In the genomic region with DNA sequence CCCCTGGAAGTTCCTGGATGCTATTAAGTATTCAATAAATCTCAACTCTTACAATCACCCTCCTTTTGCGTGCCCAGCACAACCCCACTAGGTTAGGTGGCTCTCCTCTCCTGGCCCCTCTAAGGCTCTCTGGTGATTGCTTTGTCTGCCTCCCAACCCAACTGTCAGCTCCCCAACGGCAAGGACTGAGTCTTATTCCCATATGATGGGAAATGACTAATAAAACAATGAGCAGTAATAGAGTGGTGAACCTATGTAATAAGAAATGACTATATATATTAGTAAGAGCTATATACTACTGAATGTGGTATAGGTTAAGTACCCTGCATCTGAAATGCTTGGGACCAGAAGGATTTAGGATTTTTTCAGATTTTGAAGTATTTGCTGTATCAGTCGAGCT, we compare ENCODE assay signal across 3 cellular contexts.
TF ChIP-seq lines count a peak whose summit lies in the region.

No MANE protein-coding gene starts in this region.

TF ChIP-seq in SK-N-SH, 30 proteins besides CTCF, POLR2A, EP300 and RAD21:
- TF ChIP-seq REST (IDR thresholded peaks at IDR 0.05; ENCODE audit: low read depth, low read length) (no peak), TEAD4 (IDR thresholded peaks at IDR 0.05; ENCODE audit: borderline replicate concordance, insufficient read depth) (no peak)

TF ChIP-seq in SK-N-SH treated with all-trans-retinoic acid at 6 μM for 48 hours, 23 proteins besides CTCF, POLR2A, EP300 and RAD21:
- TF ChIP-seq, protein P1, sequence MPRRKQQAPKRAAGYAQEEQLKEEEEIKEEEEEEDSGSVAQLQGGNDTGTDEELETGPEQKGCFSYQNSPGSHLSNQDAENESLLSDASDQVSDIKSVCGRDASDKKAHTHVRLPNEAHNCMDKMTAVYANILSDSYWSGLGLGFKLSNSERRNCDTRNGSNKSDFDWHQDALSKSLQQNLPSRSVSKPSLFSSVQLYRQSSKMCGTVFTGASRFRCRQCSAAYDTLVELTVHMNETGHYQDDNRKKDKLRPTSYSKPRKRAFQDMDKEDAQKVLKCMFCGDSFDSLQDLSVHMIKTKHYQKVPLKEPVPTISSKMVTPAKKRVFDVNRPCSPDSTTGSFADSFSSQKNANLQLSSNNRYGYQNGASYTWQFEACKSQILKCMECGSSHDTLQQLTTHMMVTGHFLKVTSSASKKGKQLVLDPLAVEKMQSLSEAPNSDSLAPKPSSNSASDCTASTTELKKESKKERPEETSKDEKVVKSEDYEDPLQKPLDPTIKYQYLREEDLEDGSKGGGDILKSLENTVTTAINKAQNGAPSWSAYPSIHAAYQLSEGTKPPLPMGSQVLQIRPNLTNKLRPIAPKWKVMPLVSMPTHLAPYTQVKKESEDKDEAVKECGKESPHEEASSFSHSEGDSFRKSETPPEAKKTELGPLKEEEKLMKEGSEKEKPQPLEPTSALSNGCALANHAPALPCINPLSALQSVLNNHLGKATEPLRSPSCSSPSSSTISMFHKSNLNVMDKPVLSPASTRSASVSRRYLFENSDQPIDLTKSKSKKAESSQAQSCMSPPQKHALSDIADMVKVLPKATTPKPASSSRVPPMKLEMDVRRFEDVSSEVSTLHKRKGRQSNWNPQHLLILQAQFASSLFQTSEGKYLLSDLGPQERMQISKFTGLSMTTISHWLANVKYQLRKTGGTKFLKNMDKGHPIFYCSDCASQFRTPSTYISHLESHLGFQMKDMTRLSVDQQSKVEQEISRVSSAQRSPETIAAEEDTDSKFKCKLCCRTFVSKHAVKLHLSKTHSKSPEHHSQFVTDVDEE (CRISPR knock-in tag; IDR thresholded peaks at IDR 0.05): no peak
- TF ChIP-seq ZFP3 (CRISPR knock-in tag; IDR thresholded peaks at IDR 0.05) (no peak), ZNF565 (CRISPR knock-in tag; conservative IDR thresholded peaks at IDR 0.05; ENCODE audit: low read depth) (no peak), ZNF8 (CRISPR knock-in tag; IDR thresholded peaks at IDR 0.05) (no peak), OSR1 (CRISPR knock-in tag; IDR thresholded peaks at IDR 0.05) (no peak), CSDC2 (CRISPR knock-in tag; IDR thresholded peaks at IDR 0.05) (no peak), ISL1 (CRISPR knock-in tag; IDR thresholded peaks at IDR 0.05) (no peak)

TF ChIP-seq in endothelial cell of umbilical vein, 7 proteins besides CTCF, POLR2A, EP300 and RAD21:
- TF ChIP-seq, protein P2, sequence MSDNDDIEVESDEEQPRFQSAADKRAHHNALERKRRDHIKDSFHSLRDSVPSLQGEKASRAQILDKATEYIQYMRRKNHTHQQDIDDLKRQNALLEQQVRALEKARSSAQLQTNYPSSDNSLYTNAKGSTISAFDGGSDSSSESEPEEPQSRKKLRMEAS (IDR thresholded peaks at IDR 0.05; ENCODE audit: insufficient read depth, insufficient read length): no peak
- TF ChIP-seq GATA2 (IDR thresholded peaks at IDR 0.05; ENCODE audit: insufficient read depth, insufficient read length, low read depth, low read length) (no peak), MYC (IDR thresholded peaks at IDR 0.05; ENCODE audit: low read depth, low read length) (no peak), FOS (IDR thresholded peaks at IDR 0.05; ENCODE audit: borderline replicate concordance, insufficient read depth, low read length) (peak; percentile 45), JUN (IDR thresholded peaks at IDR 0.05; ENCODE audit: borderline replicate concordance, insufficient read depth, insufficient read length, low read depth) (no peak)
